In genomic region chr19:7480222-7480974, GRCh38 we compare ENCODE assay signal across 14 cellular contexts. TPM values are rescaled to one million over a fixed set of nuclear protein-coding genes. Genes with fewer than 3 reads are reported as not detected.
DNase-seq lines count a peak whose midpoint lies in the region; ATAC-seq and TF ChIP-seq lines count a peak whose summit lies in the region.
"Had no signal": no experiment of that assay in that cellular context is flagged by ENCODE, and none has a peak within 500 bp of the region (broad histone marks: within the 10 kb centered on the region; RNA-seq: fewer than 3 reads in every experiment).

No MANE protein-coding gene starts in this region.

- H3K14ac ChIP-seq in mesenchymal stem cell (ENCODE audit: low read length in 2 of 2), result no peak overlapping the region

- H3K9me3 ChIP-seq in SK-N-SH, result no peaks in the 10 kb centered on the region
- H3K9me3 ChIP-seq in mesenchymal stem cell (ENCODE audit: control insufficient read depth, low read length), result no peaks in the 10 kb centered on the region
- H3K9me3 ChIP-seq in Caco-2, result no peaks in the 10 kb centered on the region
- H3K9me3 ChIP-seq: esophagus squamous epithelium, suprapubic skin had no signal

- no peaks in the 10 kb centered on the region for H3K79me2 ChIP-seq in SK-N-SH (ENCODE audit: insufficient read depth)

- H3K27me3 ChIP-seq in SK-N-SH (ENCODE audit: insufficient read depth), result no peaks in the 10 kb centered on the region
- peaks cover 0 to 4% of the 10 kb centered on the region in 2 experiments for H3K27me3 ChIP-seq in mesenchymal stem cell (ENCODE audit: control insufficient read depth in 1 of 2, insufficient read depth in 1 of 2, low read length in 2 of 2)
- no peaks in the 10 kb centered on the region for H3K27me3 ChIP-seq in Caco-2 (replicated peaks; ENCODE audit: control insufficient read depth, insufficient read depth, low read length)
- H3K27me3 ChIP-seq: esophagus squamous epithelium, suprapubic skin had no signal

- H2AFZ ChIP-seq in SK-N-SH (ENCODE audit: low read depth), result no peak overlapping the region
- no peak overlapping the region for H2AFZ ChIP-seq in mesenchymal stem cell (ENCODE audit: low read depth, low read length)

- no peaks in the 10 kb centered on the region for H3K79me1 ChIP-seq in mesenchymal stem cell (replicated peaks; ENCODE audit: low read length, poor library complexity, severe bottlenecking)

- H2BK15ac ChIP-seq in mesenchymal stem cell (ENCODE audit: low read depth, poor library complexity, severe bottlenecking), result peak overlapping the region; percentile 3

- no peaks in the 10 kb centered on the region for H3F3A ChIP-seq in SK-N-SH (replicated peaks; ENCODE audit: insufficient read depth)

- ATAC-seq in SK-N-SH treated with all-trans-retinoic acid at 6 μM for 48 hours (no peak), GM18502 (IDR thresholded peaks at IDR 0.05; ENCODE audit: poor library complexity, unreplicated experiment) (no peak), HG02840 (IDR thresholded peaks at IDR 0.05; ENCODE audit: low FRiP score, unreplicated experiment) (no peak)
- no peak for ATAC-seq in central memory CD8-positive, alpha-beta T cell (replicated peaks; ENCODE audit: extremely low read depth, poor library complexity, severe bottlenecking)

- peak; percentile 32 for DNase-seq in SK-N-SH
- no peak for DNase-seq in central memory CD8-positive, alpha-beta T cell (ENCODE audit: low spot score in 2 of 2)
- DNase-seq in mesenchymal stem cell, result no peak
- DNase-seq in Caco-2, result no peak
- DNase-seq: esophagus squamous epithelium, NCI-H2107 had no signal

- H3K4ac ChIP-seq in mesenchymal stem cell (ENCODE audit: low read depth in 1 of 2, low read length in 2 of 2), result peak overlapping the region in 1 of 2 experiments; percentile 10

- peaks cover 37% of the 10 kb centered on the region for H3K36me3 Mint-ChIP-seq in central memory CD8-positive, alpha-beta T cell (ENCODE audit: insufficient read depth)
- H3K36me3 Mint-ChIP-seq in Caco-2 (ENCODE audit: insufficient read depth, unreplicated experiment), result peaks cover 43% of the 10 kb centered on the region

- H2BK5ac ChIP-seq in mesenchymal stem cell (ENCODE audit: low read depth, low read length, poor library complexity, severe bottlenecking), result no peak overlapping the region

- H2AK5ac ChIP-seq in mesenchymal stem cell (ENCODE audit: low read length, severe bottlenecking), result no peak overlapping the region

- no peak overlapping the region for H3K18ac ChIP-seq in mesenchymal stem cell (ENCODE audit: low read depth in 1 of 2, low read length in 2 of 2)

- no peak overlapping the region for H4K91ac ChIP-seq in mesenchymal stem cell (ENCODE audit: low read length)

- H3K27me3 Mint-ChIP-seq in central memory CD8-positive, alpha-beta T cell, result peaks cover 8% of the 10 kb centered on the region
- H3K27me3 Mint-ChIP-seq in Caco-2 (ENCODE audit: insufficient read depth, unreplicated experiment), result no peaks in the 10 kb centered on the region

- no peaks in the 10 kb centered on the region for H3K9me2 ChIP-seq in SK-N-SH

- H3K4me3 ChIP-seq in SK-N-SH (ENCODE audit: low read depth in 2 of 2, low read length in 1 of 2), result no peak overlapping the region
- no peak overlapping the region for H3K4me3 ChIP-seq in mesenchymal stem cell (ENCODE audit: insufficient read depth in 1 of 2, low read depth in 1 of 2, low read length in 2 of 2)
- H3K4me3 ChIP-seq in Caco-2 (ENCODE audit: low read depth, low read length), result no peak overlapping the region
- H3K4me3 ChIP-seq: esophagus squamous epithelium, suprapubic skin had no signal

- H3K27ac Mint-ChIP-seq in central memory CD8-positive, alpha-beta T cell (ENCODE audit: low read depth), result peak overlapping the region; percentile 19
- no peak overlapping the region for H3K27ac Mint-ChIP-seq in Caco-2 (ENCODE audit: unreplicated experiment)
- H3K27ac Mint-ChIP-seq: activated T-helper 2 cell treated with anti-CD3 and anti-CD28 coated beads, Interferon-gamma antibody, Interleukin-2, Interleukin-4, amounts not matched to agents 10 μg/mL and 5 μg/mL and 100 μg/mL, durations not matched to agents 14 hours and 24 hours and 36 hours; T-helper 1 cell treated with Interleukin-12 subunit alpha and Interleukin-12 subunit beta and Interleukin-4 antibody, amounts not matched to agents 30 μg/mL and 1 μg/mL, for 36 hours had no signal

- no peaks in the 10 kb centered on the region for H4K20me1 ChIP-seq in SK-N-SH (ENCODE audit: insufficient read depth)

- H3K23ac ChIP-seq in mesenchymal stem cell (ENCODE audit: low read length in 2 of 2), result no peak overlapping the region

- H4K8ac ChIP-seq in mesenchymal stem cell (ENCODE audit: low read length), result no peak overlapping the region

- no peak for TF ChIP-seq CTCF in SK-N-SH (IDR thresholded peaks at IDR 0.05)
- TF ChIP-seq CTCF in Caco-2 (IDR thresholded peaks at IDR 0.05; ENCODE audit: insufficient read depth in 1 of 2, low read depth in 1 of 2, low read length in 1 of 2, severe bottlenecking in 1 of 2, unreplicated experiment in 1 of 2), result no peak

- peaks cover 7% of the 10 kb centered on the region for H3K4me1 Mint-ChIP-seq in central memory CD8-positive, alpha-beta T cell
- H3K4me1 Mint-ChIP-seq in Caco-2 (ENCODE audit: low read depth, unreplicated experiment), result peaks cover 5% of the 10 kb centered on the region

- H3K36me3 ChIP-seq in SK-N-SH (replicated peaks in 1 of 2; ENCODE audit: control insufficient read depth in 1 of 2, insufficient read depth in 2 of 2, low read length in 1 of 2) (no peaks in the 10 kb centered on the region), mesenchymal stem cell (ENCODE audit: control insufficient read depth in 1 of 2, insufficient read depth in 2 of 2, low read depth in 1 of 2, low read length in 2 of 2) (peaks cover 4 to 28% of the 10 kb centered on the region in 2 experiments), Caco-2 (ENCODE audit: control insufficient read depth, insufficient read depth, low read length) (no peaks in the 10 kb centered on the region)
- H3K36me3 ChIP-seq: suprapubic skin had no signal

- CTCF ChIA-PET in SK-N-SH (lab: Yijun Ruan, JAX) (no interaction called here), Caco-2 (lab: Charles Lee) (no interaction called here)

- intact Hi-C loops in Caco-2 (cut with micrococcal nuclease; ENCODE audit: unreplicated experiment), result no loop called here

- H2BK120ac ChIP-seq in mesenchymal stem cell (ENCODE audit: low read depth, low read length), result no peak overlapping the region

- TF ChIP-seq RAD21 in SK-N-SH (IDR thresholded peaks at IDR 0.05; ENCODE audit: low read length), result no peak

- no peak for TF ChIP-seq EP300 in SK-N-SH (IDR thresholded peaks at IDR 0.05; ENCODE audit: borderline replicate concordance in 1 of 2, low read depth in 1 of 2, low read length in 1 of 2)

- no peak overlapping the region for H3K4me2 ChIP-seq in SK-N-SH
- H3K4me2 ChIP-seq in mesenchymal stem cell (ENCODE audit: low read length, poor library complexity, severe bottlenecking), result no peak overlapping the region

- 87% methylated on average over 9 of the region's 11 CpGs for WGBS in SK-N-SH (ENCODE audit: low lambda C conversion rate)
- 83% methylated on average over 11 of the region's 11 CpGs for WGBS in mesenchymal stem cell

- peaks cover 0 to 32% of the 10 kb centered on the region in 2 experiments; a peak in 1 of 4 replicates for H3K4me1 ChIP-seq in SK-N-SH (ENCODE audit: control insufficient read depth in 1 of 2, insufficient read depth in 2 of 2, low read depth in 1 of 2, low read length in 1 of 2)
- peaks cover 10% of the 10 kb centered on the region for H3K4me1 ChIP-seq in mesenchymal stem cell (ENCODE audit: control insufficient read depth, insufficient read depth, low read depth, low read length)
- H3K4me1 ChIP-seq in Caco-2, result peaks cover 5% of the 10 kb centered on the region; the same call in 1 of the 2 replicates

- no peak overlapping the region for H3K4me3 Mint-ChIP-seq in central memory CD8-positive, alpha-beta T cell
- H3K4me3 Mint-ChIP-seq in Caco-2 (ENCODE audit: unreplicated experiment), result no peak overlapping the region
- H3K4me3 Mint-ChIP-seq: T-helper 1 cell treated with Interleukin-12 subunit alpha and Interleukin-12 subunit beta and Interleukin-4 antibody, amounts not matched to agents 30 μg/mL and 1 μg/mL, for 36 hours had no signal

- BruUV-seq in Caco-2 (replicated peaks; lab: Mats Ljungman, UMichigan), result no TSS peak

- peak overlapping the region in 1 of 2 experiments; percentile 7 for H2BK12ac ChIP-seq in mesenchymal stem cell (ENCODE audit: low read length in 2 of 2)

- POLR2A ChIA-PET in SK-N-SH (lab: Yijun Ruan, JAX), result no interaction called here
- POLR2A ChIA-PET in Caco-2 (lab: Charles Lee), result no interaction called here

- H3K9me3 Mint-ChIP-seq in central memory CD8-positive, alpha-beta T cell, result no peaks in the 10 kb centered on the region
- H3K9me3 Mint-ChIP-seq in Caco-2 (ENCODE audit: unreplicated experiment), result no peaks in the 10 kb centered on the region
- H3K9me3 Mint-ChIP-seq: activated T-helper 2 cell treated with anti-CD3 and anti-CD28 coated beads, Interferon-gamma antibody, Interleukin-2, Interleukin-4, amounts not matched to agents 10 μg/mL and 5 μg/mL and 100 μg/mL, durations not matched to agents 14 hours and 24 hours and 36 hours; T-helper 1 cell treated with Interleukin-12 subunit alpha and Interleukin-12 subunit beta and Interleukin-4 antibody, amounts not matched to agents 30 μg/mL and 1 μg/mL, for 36 hours had no signal

- H3K27ac ChIP-seq in SK-N-SH (ENCODE audit: low read depth in 2 of 2, low read length in 1 of 2) (peak overlapping the region in 1 of 2 experiments; percentile 17; a peak in 1 of 4 replicates), mesenchymal stem cell (ENCODE audit: low read length, poor library complexity, severe bottlenecking) (no peak overlapping the region), temporal lobe (ENCODE audit: low read depth, low read length) (peak overlapping the region; percentile 65)
- H3K27ac ChIP-seq: 22Rv1, suprapubic skin had no signal

- H3K9ac ChIP-seq in SK-N-SH (no peak overlapping the region), mesenchymal stem cell (ENCODE audit: low read length) (no peak overlapping the region)

RNA-seq across cellular contexts. Expression of gene PEX11G, which starts 8.4 kb away (rescaled TPM):
- polyA plus RNA-seq in SK-N-SH (2012; rRNA removed), result 6.1 and 6.4 TPM in 2 replicates
- polyA plus RNA-seq in SK-N-SH (2012; cell fraction: cytosol; rRNA removed), result 3.9 and 5.3 TPM in 2 replicates
- 5.7 and 8.6 TPM in 2 replicates for polyA plus RNA-seq in SK-N-SH (2012; cell fraction: nucleus; rRNA removed)
- polyA plus RNA-seq in mesenchymal stem cell (2013, experiment 1 of 2), result 0.87 TPM
- polyA plus RNA-seq in mesenchymal stem cell (2013, experiment 2 of 2), result 0.90 TPM
- 0.25 TPM for total RNA-seq in temporal lobe
- 3.9 TPM in 2 replicates for total RNA-seq in Caco-2 (2022)

RNA-seq across cellular contexts. Expression of gene ZNF358, which starts 35.5 kb away (rescaled TPM):
- polyA plus RNA-seq in SK-N-SH (2012; rRNA removed), result 29.7 and 49.3 TPM in 2 replicates
- polyA plus RNA-seq in SK-N-SH (2012; cell fraction: cytosol; rRNA removed), result 21.6 and 32.0 TPM in 2 replicates
- polyA plus RNA-seq in SK-N-SH (2012; cell fraction: nucleus; rRNA removed), result 28.1 and 53.6 TPM in 2 replicates
- 104 TPM for polyA plus RNA-seq in mesenchymal stem cell (2013, experiment 1 of 2)
- polyA plus RNA-seq in mesenchymal stem cell (2013, experiment 2 of 2), result 105 TPM
- total RNA-seq in temporal lobe, result 17.2 TPM
- total RNA-seq in Caco-2 (2022), result 29.4 TPM in 2 replicates

RNA-seq across cellular contexts. Expression of gene MCOLN1, which starts 42.0 kb away (rescaled TPM):
- polyA plus RNA-seq in SK-N-SH (2012; rRNA removed), result 28.4 and 28.9 TPM in 2 replicates
- polyA plus RNA-seq in SK-N-SH (2012; cell fraction: cytosol; rRNA removed), result 10.6 and 12.9 TPM in 2 replicates
- 65.9 and 69.2 TPM in 2 replicates for polyA plus RNA-seq in SK-N-SH (2012; cell fraction: nucleus; rRNA removed)
- 37.2 TPM for polyA plus RNA-seq in mesenchymal stem cell (2013, experiment 1 of 2)
- 35.0 TPM for polyA plus RNA-seq in mesenchymal stem cell (2013, experiment 2 of 2)
- total RNA-seq in temporal lobe, result 5.2 TPM
- 16.1 and 16.2 TPM in 2 replicates for total RNA-seq in Caco-2 (2022)

RNA-seq across cellular contexts. Expression of gene PNPLA6, which starts 55.1 kb away (rescaled TPM):
- 40.5 and 90.5 TPM in 2 replicates for polyA plus RNA-seq in SK-N-SH (2012; rRNA removed)
- polyA plus RNA-seq in SK-N-SH (2012; cell fraction: cytosol; rRNA removed), result 24.6 and 35.9 TPM in 2 replicates
- 203 and 312 TPM in 2 replicates for polyA plus RNA-seq in SK-N-SH (2012; cell fraction: nucleus; rRNA removed)
- polyA plus RNA-seq in mesenchymal stem cell (2013, experiment 1 of 2), result 65.6 TPM
- polyA plus RNA-seq in mesenchymal stem cell (2013, experiment 2 of 2), result 65.2 TPM
- total RNA-seq in temporal lobe, result 36.4 TPM
- total RNA-seq in Caco-2 (2022), result 67.6 and 79.2 TPM in 2 replicates
